22 cellular contexts compared by ENCODE assay signal in the genomic region with DNA sequence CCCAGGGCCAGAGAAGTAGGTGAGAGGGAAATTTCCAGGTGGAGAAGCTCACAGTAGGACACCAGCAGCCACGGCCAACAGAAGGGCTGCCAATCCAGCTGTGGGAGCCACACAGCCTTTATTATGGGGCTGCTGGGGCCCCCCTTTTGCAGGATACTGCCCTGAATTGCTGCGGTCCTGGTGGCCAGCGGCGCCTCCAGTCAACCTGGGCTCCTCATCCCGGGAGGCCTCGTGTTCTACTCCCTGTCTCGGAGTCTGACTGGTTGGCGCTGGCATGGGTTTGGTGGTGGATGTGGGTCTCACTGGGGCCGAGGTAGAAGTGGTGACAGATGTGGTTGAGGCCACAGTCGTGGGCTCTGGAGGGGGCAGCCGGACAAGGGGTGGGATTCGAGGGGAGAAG. TPM values are rescaled to one million over a fixed set of nuclear protein-coding genes. Genes with fewer than 3 reads are reported as not detected.
DNase-seq lines count a peak whose midpoint lies in the region; ATAC-seq and FAIRE-seq lines count a peak whose summit lies in the region.
"Had no signal": no experiment of that assay in that cellular context is flagged by ENCODE, and none has a peak within 500 bp of the region (broad histone marks: within the 10 kb centered on the region; RNA-seq: fewer than 3 reads in every experiment).

No MANE protein-coding gene starts in this region.

- FAIRE-seq in HTR-8/SVneo (lab: Jason Lieb, UNC) = no peak
- FAIRE-seq: D721Med had no signal

- H3K4me1 Mint-ChIP-seq in activated T-cell treated with anti-CD3 and anti-CD28 coated beads, Interleukin-2, amount 50 U/mL, for 72 hours (ENCODE audit: low read depth) = peaks cover 48% of the 10 kb centered on the region
- peaks cover 17 to 37% (median 18%) of the 10 kb centered on the region in 3 donors for H3K4me1 Mint-ChIP-seq in CD8-positive, alpha-beta memory T cell
- H3K4me1 Mint-ChIP-seq in dendritic cell treated with granulocyte-macrophage colony-stimulating factor and Interleukin-4, amounts not matched to agents 40 ng/mL and 50 ng/mL, for 4 days (ENCODE audit: low read depth) = peaks cover 46% of the 10 kb centered on the region
- H3K4me1 Mint-ChIP-seq in stimulated activated effector memory CD8-positive, alpha-beta T cell treated with anti-CD3 and anti-CD28 coated beads, Interleukin-12 subunit alpha, Interleukin-12 subunit beta, amount 100 ng/mL, for 72 hours = peaks cover 35% of the 10 kb centered on the region

- no peaks in the 10 kb centered on the region for H3K9me3 ChIP-seq in CD8-positive, alpha-beta memory T cell (ENCODE audit: low read length)

- H3K4me3 ChIP-seq in CD8-positive, alpha-beta memory T cell (ENCODE audit: low read length) = no peak overlapping the region

- ATAC-seq in activated T-cell treated with anti-CD3 and anti-CD28 coated beads, Interleukin-2, amount 50 U/mL, for 72 hours (replicated peaks in 1 of 2) = no peak
- ATAC-seq in stimulated activated effector memory CD8-positive, alpha-beta T cell treated with anti-CD3 and anti-CD28 coated beads, Interleukin-12 subunit alpha, Interleukin-12 subunit beta, amount 100 ng/mL, for 72 hours = no peak
- ATAC-seq: PC-3 had no signal

- peaks cover 15% of the 10 kb centered on the region for H3K4me1 ChIP-seq in CD8-positive, alpha-beta memory T cell (ENCODE audit: insufficient read depth, low read length)

- H3K27ac ChIP-seq in CD8-positive, alpha-beta memory T cell (ENCODE audit: low read depth, low read length) = no peak overlapping the region
- H3K27ac ChIP-seq: RWPE1 had no signal

- no peaks in the 10 kb centered on the region for H3K36me3 Mint-ChIP-seq in activated T-cell treated with anti-CD3 and anti-CD28 coated beads, Interleukin-2, amount 50 U/mL, for 72 hours (ENCODE audit: insufficient read depth in 2 of 2)
- peaks cover 0 to 3% (median 0%) of the 10 kb centered on the region in 3 donors for H3K36me3 Mint-ChIP-seq in CD8-positive, alpha-beta memory T cell
- H3K36me3 Mint-ChIP-seq in dendritic cell treated with granulocyte-macrophage colony-stimulating factor and Interleukin-4, amounts not matched to agents 40 ng/mL and 50 ng/mL, for 4 days (ENCODE audit: low read depth) = peaks cover 23% of the 10 kb centered on the region
- H3K36me3 Mint-ChIP-seq in stimulated activated effector memory CD8-positive, alpha-beta T cell treated with anti-CD3 and anti-CD28 coated beads, Interleukin-12 subunit alpha, Interleukin-12 subunit beta, amount 100 ng/mL, for 72 hours = peaks cover 4% of the 10 kb centered on the region

- H3K27ac Mint-ChIP-seq in activated T-cell treated with anti-CD3 and anti-CD28 coated beads, Interleukin-2, amount 50 U/mL, for 72 hours = no peak overlapping the region
- H3K27ac Mint-ChIP-seq in CD8-positive, alpha-beta memory T cell = peak overlapping the region in 4 of 8 donors; percentile 52 to 87 (median 81)
- H3K27ac Mint-ChIP-seq in dendritic cell treated with granulocyte-macrophage colony-stimulating factor and Interleukin-4, amounts not matched to agents 40 ng/mL and 50 ng/mL, for 4 days = peak overlapping the region; percentile 50
- H3K27ac Mint-ChIP-seq in stimulated activated effector memory CD8-positive, alpha-beta T cell treated with anti-CD3 and anti-CD28 coated beads, Interleukin-12 subunit alpha, Interleukin-12 subunit beta, amount 100 ng/mL, for 72 hours = peak overlapping the region; percentile 54
- H3K27ac Mint-ChIP-seq: H9 had no signal

- H3K4me3 Mint-ChIP-seq in activated T-cell treated with anti-CD3 and anti-CD28 coated beads, Interleukin-2, amount 50 U/mL, for 72 hours = peak overlapping the region; percentile 30 to 49
- peak overlapping the region in 4 of 7 donors; percentile 8 to 77 (median 41) for H3K4me3 Mint-ChIP-seq in CD8-positive, alpha-beta memory T cell
- no peak overlapping the region for H3K4me3 Mint-ChIP-seq in dendritic cell treated with granulocyte-macrophage colony-stimulating factor and Interleukin-4, amounts not matched to agents 40 ng/mL and 50 ng/mL, for 4 days
- H3K4me3 Mint-ChIP-seq in stimulated activated effector memory CD8-positive, alpha-beta T cell treated with anti-CD3 and anti-CD28 coated beads, Interleukin-12 subunit alpha, Interleukin-12 subunit beta, amount 100 ng/mL, for 72 hours = peak overlapping the region; percentile 89

- intact Hi-C loops in dendritic cell treated with granulocyte-macrophage colony-stimulating factor and Interleukin-4, amounts not matched to agents 40 ng/mL and 50 ng/mL, for 4 days (cut with micrococcal nuclease) = no loop called here

- H3K27me3 Mint-ChIP-seq in activated T-cell treated with anti-CD3 and anti-CD28 coated beads, Interleukin-2, amount 50 U/mL, for 72 hours (ENCODE audit: low read depth) = no peaks in the 10 kb centered on the region
- H3K27me3 Mint-ChIP-seq in CD8-positive, alpha-beta memory T cell = no peaks in the 10 kb centered on the region
- peaks cover 36% of the 10 kb centered on the region for H3K27me3 Mint-ChIP-seq in dendritic cell treated with granulocyte-macrophage colony-stimulating factor and Interleukin-4, amounts not matched to agents 40 ng/mL and 50 ng/mL, for 4 days

- CTCF ChIA-PET in CD8-positive, alpha-beta memory T cell (lab: Charles Lee) = interaction anchor here (2.5 kb wide), 1 partner anchor 14 kb away, joined by 11 read pairs; no protein-coding TSS in a partner anchor

- no peak for DNase-seq in activated T-cell treated with anti-CD3 and anti-CD28 coated beads, Interleukin-2, amount 50 U/mL, for 72 hours
- no peak for DNase-seq in activated T-cell treated with anti-CD3 and anti-CD28 coated beads, Interleukin-2, amount 50 U/mL, for 48 hours
- no peak for DNase-seq in CD8-positive, alpha-beta memory T cell
- DNase-seq in stimulated activated effector memory CD8-positive, alpha-beta T cell treated with anti-CD3 and anti-CD28 coated beads, Interleukin-12 subunit alpha, Interleukin-12 subunit beta, amount 100 ng/mL, for 72 hours (ENCODE audit: low spot score in 2 of 2) = no peak
- DNase-seq in CD1c-positive myeloid dendritic cell (ENCODE audit: extremely low spot score) (no peak), HTR-8/SVneo (ENCODE audit: insufficient read length, low spot score) (no peak), NCI-H1105 (lab: John Stamatoyannopoulos, UW) (no peak)
- DNase-seq: AML-193; CD4-positive, CD25-positive, alpha-beta regulatory T cell; DMS79 treated with DMSO at 0.1 percent for 48 hours; H9; NCI-H1048; NCI-H146; NCI-H2081; NCI-H510A; NCI-H774; PC-3 had no signal

- H3K9me3 Mint-ChIP-seq in activated T-cell treated with anti-CD3 and anti-CD28 coated beads, Interleukin-2, amount 50 U/mL, for 72 hours = no peaks in the 10 kb centered on the region
- H3K9me3 Mint-ChIP-seq in CD8-positive, alpha-beta memory T cell = no peaks in the 10 kb centered on the region
- no peaks in the 10 kb centered on the region for H3K9me3 Mint-ChIP-seq in dendritic cell treated with granulocyte-macrophage colony-stimulating factor and Interleukin-4, amounts not matched to agents 40 ng/mL and 50 ng/mL, for 4 days
- no peaks in the 10 kb centered on the region for H3K9me3 Mint-ChIP-seq in stimulated activated effector memory CD8-positive, alpha-beta T cell treated with anti-CD3 and anti-CD28 coated beads, Interleukin-12 subunit alpha, Interleukin-12 subunit beta, amount 100 ng/mL, for 72 hours
- H3K9me3 Mint-ChIP-seq: CD4-positive, CD25-positive, alpha-beta regulatory T cell; H9 had no signal

- POLR2A ChIA-PET in CD8-positive, alpha-beta memory T cell (lab: Charles Lee) = no interaction called here

- H3K36me3 ChIP-seq in CD8-positive, alpha-beta memory T cell (ENCODE audit: insufficient read depth, low read length) = no peaks in the 10 kb centered on the region

- H3K27me3 ChIP-seq in CD8-positive, alpha-beta memory T cell (ENCODE audit: insufficient read depth, low read length, poor library complexity, severe bottlenecking) = no peaks in the 10 kb centered on the region

RNA-seq across cellular contexts. Expression of a gene that starts 4.1 kb away (rescaled TPM):
- total RNA-seq in activated T-cell treated with anti-CD3 and anti-CD28 coated beads, Interleukin-2, amount 50 U/mL, for 72 hours = 1 to 10 TPM; 3.1 to 4.1 TPM
- total RNA-seq in CD8-positive, alpha-beta memory T cell = 1 to 10 TPM in 1 of 2 experiments, under 1 TPM in 1; 0.84 to 1.2 TPM
- 3.8 TPM for polyA plus RNA-seq in CD8-positive, alpha-beta memory T cell
- total RNA-seq: G401 had no signal

RNA-seq across cellular contexts. Expression of a gene that starts 43.2 kb away (rescaled TPM):
- total RNA-seq in activated T-cell treated with anti-CD3 and anti-CD28 coated beads, Interleukin-2, amount 50 U/mL, for 72 hours = 10 to 100 TPM; 22.4 to 26.1 TPM
- 10 to 100 TPM; 13.5 to 15.4 TPM for total RNA-seq in CD8-positive, alpha-beta memory T cell
- polyA plus RNA-seq in CD8-positive, alpha-beta memory T cell = 8.1 TPM

RNA-seq across cellular contexts. Expression of a gene that starts 46.6 kb away (rescaled TPM):
- total RNA-seq in activated T-cell treated with anti-CD3 and anti-CD28 coated beads, Interleukin-2, amount 50 U/mL, for 72 hours = not detected
- not detected for total RNA-seq in CD8-positive, alpha-beta memory T cell
- polyA plus RNA-seq in CD8-positive, alpha-beta memory T cell = not detected
- total RNA-seq: CD4-positive, CD25-positive, alpha-beta regulatory T cell; H9; MCF 10A; PC-3 had no signal
- polyA plus RNA-seq: CD4-positive, CD25-positive, alpha-beta regulatory T cell had no signal
